ENCODE assay signal across 10 cellular contexts in the genomic region with DNA sequence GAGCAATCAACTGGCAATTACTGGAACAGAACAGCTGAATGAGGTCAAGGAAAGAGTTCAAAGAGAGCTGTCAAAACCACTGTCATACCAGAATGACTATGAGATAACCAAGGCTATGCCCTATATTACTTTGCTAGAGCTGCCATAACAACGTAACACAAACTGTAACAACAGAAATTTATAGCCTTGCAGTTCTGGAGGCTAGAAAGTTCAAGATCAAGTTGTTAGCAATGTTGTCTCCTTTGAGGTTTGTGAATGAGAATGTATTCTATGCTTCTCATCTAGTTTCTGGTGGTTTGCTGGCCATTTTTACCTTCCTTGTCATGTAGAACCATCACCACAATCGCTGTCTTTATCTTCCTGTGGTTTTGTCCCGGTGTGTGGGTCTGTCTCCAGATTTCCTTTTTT.
DNase-seq lines count a peak whose midpoint lies in the region; ATAC-seq and TF ChIP-seq lines count a peak whose summit lies in the region.
"Had no signal": no experiment of that assay in that cellular context is flagged by ENCODE, and none has a peak within 500 bp of the region (broad histone marks: within the 10 kb centered on the region; RNA-seq: fewer than 3 reads in every experiment).

No MANE protein-coding gene starts in this region.

- TF ChIP-seq CTCF in astrocyte of the spinal cord (IDR thresholded peaks at IDR 0.05; ENCODE audit: low read depth, low read length), result no peak

- DNase-seq in astrocyte of the spinal cord (ENCODE audit: low read depth, low spot score) (peak; percentile 50), NCI-H2107 (lab: John Stamatoyannopoulos, UW) (no peak), caudate nucleus (lab: John Stamatoyannopoulos, UW) (no peak), HK-2 (ENCODE audit: unreplicated experiment) (no peak), COR-L47 (lab: John Stamatoyannopoulos, UW) (no peak)
- DNase-seq: activated CD4-positive, alpha-beta T cell treated with anti-CD3 and anti-CD28 coated beads, Interleukin-2, amount 10 ng/mL, durations not matched to agents 7 days and 5 days; stimulated activated naive CD4-positive, alpha-beta T cell had no signal

- no peak for TF ChIP-seq POLR2A in GM18505 (IDR thresholded peaks at IDR 0.05; ENCODE audit: borderline replicate concordance, extremely low read depth, insufficient read depth, insufficient read length)

- H3K4me3 ChIP-seq in astrocyte of the spinal cord (ENCODE audit: low read depth, low read length), result no peak overlapping the region

- H3K27ac ChIP-seq in caudate nucleus (ENCODE audit: low read depth, low read length), result no peak overlapping the region

- ATAC-seq in GM18505 (IDR thresholded peaks at IDR 0.05; ENCODE audit: unreplicated experiment) (peak; percentile 84), GM21423 (IDR thresholded peaks at IDR 0.05; ENCODE audit: unreplicated experiment) (peak; percentile 61), HG03354 (IDR thresholded peaks at IDR 0.05; ENCODE audit: poor library complexity, severe bottlenecking, unreplicated experiment) (peak; percentile 76)

- in situ Hi-C loops in astrocyte of the spinal cord (cut with HindIII; ENCODE audit: low sequenced_read_pairs), result no loop called here
